18 cellular contexts compared by ENCODE assay signal in genomic region chr14:105952222-105952621, GRCh38.
DNase-seq lines count a peak whose midpoint lies in the region; ATAC-seq and TF ChIP-seq lines count a peak whose summit lies in the region.
"Had no signal": no experiment of that assay in that cellular context is flagged by ENCODE, and none has a peak within 500 bp of the region (broad histone marks: within the 10 kb centered on the region; RNA-seq: fewer than 3 reads in every experiment).

No MANE protein-coding gene starts in this region.

- H3K27ac ChIP-seq in OCI-LY3 (ENCODE audit: low read length) (peak overlapping the region; percentile 98; the same call in 1 of the 2 replicates), lung (ENCODE audit: low read depth in 1 of 2, low read length in 1 of 2) (no peak overlapping the region), substantia nigra (ENCODE audit: low read depth, low read length, poor library complexity, severe bottlenecking) (no peak overlapping the region)
- H3K27ac ChIP-seq: BLaER1, C4-2B, GM23248 had no signal

- no peaks in the 10 kb centered on the region for H3K36me3 ChIP-seq in OCI-LY3 (replicated peaks; ENCODE audit: low read depth, low read length)
- H3K36me3 ChIP-seq in lung (ENCODE audit: control insufficient read depth in 2 of 2, insufficient read depth in 2 of 2, low read length in 2 of 2) = no peaks in the 10 kb centered on the region
- H3K36me3 ChIP-seq: BLaER1 had no signal

- peaks cover 5% of the 10 kb centered on the region for H3K4me1 Mint-ChIP-seq in T-helper 17 cell

- DNase-seq in T-helper 17 cell = no peak
- peak; percentile 24 for DNase-seq in lung (ENCODE audit: low spot score)
- peak; percentile 10 for DNase-seq in ureter (ENCODE audit: low spot score)
- no peak for DNase-seq in NCI-H2107 treated with DMSO at 0.1 percent for 48 hours (lab: John Stamatoyannopoulos, UW; ENCODE audit: unreplicated experiment)
- DNase-seq in substantia nigra (lab: John Stamatoyannopoulos, UW) = no peak
- DNase-seq: Caco-2; CD4-positive, CD25-positive, alpha-beta regulatory T cell; CD8-positive, alpha-beta T cell; DMS153; DND-41; GM23248; H7; HCEC 1CT had no signal

- no peaks in the 10 kb centered on the region for H4K20me1 ChIP-seq in OCI-LY3 (ENCODE audit: insufficient read depth, low read length)
- H4K20me1 ChIP-seq: BLaER1 had no signal

- H3K4me2 ChIP-seq in OCI-LY3 (ENCODE audit: low read length) = no peak overlapping the region
- H3K4me2 ChIP-seq: BLaER1 had no signal

- H3K27ac Mint-ChIP-seq in T-helper 17 cell = no peak overlapping the region
- H3K27ac Mint-ChIP-seq: B cell; CD8-positive, alpha-beta T cell had no signal

- peaks cover 5% of the 10 kb centered on the region for H3K36me3 Mint-ChIP-seq in T-helper 17 cell (ENCODE audit: low read depth)
- H3K36me3 Mint-ChIP-seq: CD4-positive, CD25-positive, alpha-beta regulatory T cell; CD8-positive, alpha-beta T cell had no signal

- no peak overlapping the region for H2AFZ ChIP-seq in OCI-LY3 (ENCODE audit: low read depth, low read length)
- H2AFZ ChIP-seq: GM23248 had no signal

- no peak for TF ChIP-seq CTCF in OCI-LY3 (IDR thresholded peaks at IDR 0.05; ENCODE audit: low read depth, low read length)
- no peak for TF ChIP-seq CTCF in lung (IDR thresholded peaks at IDR 0.05; ENCODE audit: control extremely low read depth, extremely low read depth)

- H3K9me3 ChIP-seq in OCI-LY3 (ENCODE audit: insufficient read depth, low read length) (no peaks in the 10 kb centered on the region), T-helper 17 cell (ENCODE audit: control insufficient read depth, low read length, poor library complexity, severe bottlenecking) (no peaks in the 10 kb centered on the region), lung (ENCODE audit: control insufficient read depth in 2 of 2, insufficient read depth in 1 of 2, low read length in 1 of 2) (peaks cover 0 to 2% of the 10 kb centered on the region in 2 donors)
- H3K9me3 ChIP-seq: BLaER1, Caco-2 had no signal

- ATAC-seq in T-helper 17 cell (no peak), lung (ENCODE audit: insufficient read depth, low FRiP score) (no peak), GM21723 (IDR thresholded peaks at IDR 0.05; ENCODE audit: unreplicated experiment) (no peak)
- ATAC-seq: CD8-positive, alpha-beta T cell had no signal

- no peak overlapping the region for H3K9ac ChIP-seq in OCI-LY3 (ENCODE audit: low read length)
- H3K9ac ChIP-seq: BLaER1, GM23248 had no signal

- H3K4me3 Mint-ChIP-seq in T-helper 17 cell = peak overlapping the region; percentile 37
- H3K4me3 Mint-ChIP-seq: B cell; CD4-positive, CD25-positive, alpha-beta regulatory T cell; CD8-positive, alpha-beta T cell had no signal

- no peaks in the 10 kb centered on the region for H3K79me2 ChIP-seq in OCI-LY3 (ENCODE audit: low read length)

- H3K27me3 Mint-ChIP-seq in T-helper 17 cell = peaks cover 36% of the 10 kb centered on the region
- H3K27me3 Mint-ChIP-seq: B cell had no signal

- no peaks in the 10 kb centered on the region for H3K27me3 ChIP-seq in OCI-LY3 (ENCODE audit: low read depth, low read length)
- H3K27me3 ChIP-seq in lung (ENCODE audit: control insufficient read depth, insufficient read depth) = no peaks in the 10 kb centered on the region
- H3K27me3 ChIP-seq: BLaER1 had no signal

- WGBS in lung, 2 donors = 80 to 93% methylated on average over 5 of the region's 5 CpGs

- H3K4me3 ChIP-seq in OCI-LY3 (ENCODE audit: low read length) = no peak overlapping the region
- H3K4me3 ChIP-seq in lung = no peak overlapping the region
- H3K4me3 ChIP-seq: BLaER1, GM23248 had no signal

- H3K4me1 ChIP-seq in OCI-LY3 (ENCODE audit: low read length) (peaks cover 47% of the 10 kb centered on the region), lung (ENCODE audit: control insufficient read depth in 2 of 2, insufficient read depth in 2 of 2, low read length in 2 of 2) (no peaks in the 10 kb centered on the region)
- H3K4me1 ChIP-seq: BLaER1, Caco-2 had no signal

Comparison
In these comparisons a context has a peak if more than half of its experiments do, and no peak if none do; other contexts are left out.
1. DNase-seq: peak in lung (single experiment) and ureter (single experiment); none in T-helper 17 cell (0 of 3), NCI-H2107 treated with DMSO at 0.1 percent for 48 hours (single experiment) and substantia nigra (0 of 49).